ENCODE assay signal across 10 cellular contexts in genomic region chr1:12047120-12047876, GRCh38. TPM values are rescaled to one million over a fixed set of nuclear protein-coding genes. Genes with fewer than 3 reads are reported as not detected.
DNase-seq lines count a peak whose midpoint lies in the region; ATAC-seq, FAIRE-seq and TF ChIP-seq lines count a peak whose summit lies in the region.
"Had no signal": no experiment of that assay in that cellular context is flagged by ENCODE, and none has a peak within 500 bp of the region (broad histone marks: within the 10 kb centered on the region; RNA-seq: fewer than 3 reads in every experiment).

No MANE protein-coding gene starts in this region.

- H3K9me3 Mint-ChIP-seq in endodermal cell = peaks cover 10% of the 10 kb centered on the region

- no peak for TF ChIP-seq CTCF in endodermal cell (conservative IDR thresholded peaks at IDR 0.05)

- H3K9ac ChIP-seq in endodermal cell (ENCODE audit: extremely low read depth, low read length, poor library complexity, severe bottlenecking) = no peak overlapping the region

- no peak overlapping the region for H3K4me3 Mint-ChIP-seq in endodermal cell

- H3K36me3 ChIP-seq in endodermal cell (ENCODE audit: control insufficient read depth, insufficient read depth, low read length) = no peaks in the 10 kb centered on the region

- H3K4me3 ChIP-seq in endodermal cell (ENCODE audit: low read length) = no peak overlapping the region

- H3K27ac ChIP-seq in endodermal cell (ENCODE audit: low read depth, low read length) = no peak overlapping the region

- no peaks in the 10 kb centered on the region for H3K27me3 ChIP-seq in endodermal cell (ENCODE audit: control insufficient read depth, insufficient read depth, low read length, poor library complexity, severe bottlenecking)

- peak; percentile 52 for DNase-seq in activated T-helper 9 cell treated with anti-CD3 and anti-CD28 coated beads, Interleukin-2, amount 50 U/mL, for 16 hours (ENCODE audit: low read depth)
- DNase-seq in stimulated activated CD8-positive, alpha-beta memory T cell treated with anti-CD3 and anti-CD28 coated beads, Interleukin-4, amount 100 ng/mL, for 24 hours (ENCODE audit: low read depth) = peak; percentile 43
- DNase-seq in NCI-H2196 (lab: John Stamatoyannopoulos, UW; ENCODE audit: unreplicated experiment) (no peak), H54 (ENCODE audit: insufficient read length, low spot score) (no peak), GF-D8 (lab: John Stamatoyannopoulos, UW) (no peak), endodermal cell (no peak)

- 84 to 90% methylated on average over 17 to 18 of the region's 18 CpGs for WGBS in endodermal cell (ENCODE audit: insufficient coverage in 1 of 2, insufficient read length in 1 of 2), 2 experiments

- no peak for FAIRE-seq in H54 (lab: Jason Lieb, UNC)
- FAIRE-seq: islet of Langerhans had no signal

- no peak overlapping the region for H3K27ac Mint-ChIP-seq in endodermal cell

- TF ChIP-seq POLR2A in H54 (IDR thresholded peaks at IDR 0.05; ENCODE audit: low read depth, low read length) = no peak

- no peaks in the 10 kb centered on the region for H3K9me3 ChIP-seq in endodermal cell (ENCODE audit: control insufficient read depth, low read length)

- no peaks in the 10 kb centered on the region for H3K27me3 Mint-ChIP-seq in endodermal cell (ENCODE audit: insufficient read depth)

- H3K4me1 ChIP-seq in endodermal cell (ENCODE audit: control insufficient read depth, insufficient read depth, low read length) = peaks cover 3% of the 10 kb centered on the region

- no peaks in the 10 kb centered on the region for H3K36me3 Mint-ChIP-seq in endodermal cell (ENCODE audit: low read depth)

- peak; percentile 41 for ATAC-seq in GM19351 (IDR thresholded peaks at IDR 0.05; ENCODE audit: unreplicated experiment)
- peak; percentile 54 for ATAC-seq in HG03354 (IDR thresholded peaks at IDR 0.05; ENCODE audit: poor library complexity, severe bottlenecking, unreplicated experiment)

- H3K4me1 Mint-ChIP-seq in endodermal cell = peaks cover 12% of the 10 kb centered on the region

RNA-seq across cellular contexts. Expression of gene TNFRSF8, which starts 15.8 kb away (rescaled TPM):
- total RNA-seq in endodermal cell = 1 to 10 TPM in 1 of 2 donors, under 1 TPM in 1; 0.69 to 2.3 TPM
- polyA plus RNA-seq in endodermal cell (2013, experiment 1 of 2) = 0.85 TPM
- polyA plus RNA-seq in endodermal cell (2013, experiment 2 of 2) = 0.41 TPM
- total RNA-seq: SK-MEL-5 had no signal

RNA-seq across cellular contexts. Expression of gene MIIP, which starts 28.0 kb away (rescaled TPM):
- total RNA-seq in endodermal cell = 10 to 100 TPM; 66.2 to 72.1 TPM
- 57.6 TPM for polyA plus RNA-seq in endodermal cell (2013, experiment 1 of 2)
- 47.7 TPM for polyA plus RNA-seq in endodermal cell (2013, experiment 2 of 2)

Comparison
In these comparisons a context has a peak if more than half of its experiments do, and no peak if none do; other contexts are left out.
1. DNase-seq: peak in activated T-helper 9 cell treated with anti-CD3 and anti-CD28 coated beads, Interleukin-2, amount 50 U/mL, for 16 hours (single experiment) and stimulated activated CD8-positive, alpha-beta memory T cell treated with anti-CD3 and anti-CD28 coated beads, Interleukin-4, amount 100 ng/mL, for 24 hours (single experiment); none in NCI-H2196 (single experiment), H54 (single experiment), GF-D8 (single experiment) and endodermal cell (single experiment).